In the genomic region with DNA sequence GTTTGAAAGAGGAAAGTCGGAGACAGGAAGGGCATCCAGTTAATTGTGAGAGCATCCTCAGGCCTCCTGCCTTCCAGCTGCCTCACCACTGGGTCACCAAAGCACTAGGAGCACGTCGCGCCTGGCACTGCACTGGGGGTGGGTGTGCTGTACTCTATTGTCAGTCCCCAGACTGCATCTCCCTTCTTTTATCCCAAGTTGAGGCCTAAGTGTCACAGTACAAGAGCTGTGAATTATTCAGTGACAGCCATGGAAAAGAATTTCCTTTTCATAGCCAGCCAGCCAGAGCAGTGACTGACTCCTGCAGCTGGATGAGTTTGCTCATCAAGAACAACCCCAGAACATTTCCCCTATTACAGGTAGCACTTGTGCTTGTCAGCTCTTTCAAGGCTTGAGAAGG, we compare ENCODE assay signal across 12 cellular contexts. TPM values are rescaled to one million over a fixed set of nuclear protein-coding genes. Genes with fewer than 3 reads are reported as not detected.
A peak's percentile ranks its signal among the peaks of the same experiment; 100 is the strongest.
DNase-seq lines count a peak whose midpoint lies in the region; ATAC-seq and TF ChIP-seq lines count a peak whose summit lies in the region.
"Had no signal": no experiment of that assay in that cellular context is flagged by ENCODE, and none has a peak within 500 bp of the region (broad histone marks: within the 10 kb centered on the region; RNA-seq: fewer than 3 reads in every experiment).

No MANE protein-coding gene starts in this region.

- ATAC-seq in stimulated activated naive CD8-positive, alpha-beta T cell treated with anti-CD3 and anti-CD28 coated beads, Interleukin-15, Interleukin-2, amounts not matched to agents 100 U/mL and 50 U/mL, for 24 hours: no peak
- no peak for ATAC-seq in mucosa of descending colon
- no peak for ATAC-seq in HG03565 (IDR thresholded peaks at IDR 0.05; ENCODE audit: unreplicated experiment)
- no peak for ATAC-seq in GM18868 (IDR thresholded peaks at IDR 0.05; ENCODE audit: unreplicated experiment)
- ATAC-seq: HCT116 had no signal

- DNase-seq in stimulated activated naive CD8-positive, alpha-beta T cell treated with anti-CD3 and anti-CD28 coated beads, Interleukin-15, Interleukin-2, amounts not matched to agents 100 U/mL and 50 U/mL, for 24 hours: no peak
- peak in 45 of 61 donors; percentile 11 to 68 (median 33) for DNase-seq in caudate nucleus (lab: John Stamatoyannopoulos, UW)
- DNase-seq in myocyte (ENCODE audit: low read depth): peak; percentile 67
- DNase-seq in progenitor cell of endocrine pancreas (ENCODE audit: low spot score, unreplicated experiment): no peak
- no peak for DNase-seq in mucosa of descending colon
- DNase-seq: Calu3; effector CD8-positive, alpha-beta T cell had no signal

- peaks cover 21% of the 10 kb centered on the region for H3K36me3 ChIP-seq in mucosa of descending colon (ENCODE audit: low read depth)

- peaks cover 41% of the 10 kb centered on the region for H3K4me1 Mint-ChIP-seq in stimulated activated naive CD8-positive, alpha-beta T cell treated with anti-CD3 and anti-CD28 coated beads, Interleukin-15, Interleukin-2, amounts not matched to agents 100 ng/mL and 50 ng/mL, for 24 hours (ENCODE audit: low read depth)
- H3K4me1 Mint-ChIP-seq in progenitor cell of endocrine pancreas (ENCODE audit: low read depth): peaks cover 6% of the 10 kb centered on the region

- no peak overlapping the region for H3K4me3 Mint-ChIP-seq in stimulated activated naive CD8-positive, alpha-beta T cell treated with anti-CD3 and anti-CD28 coated beads, Interleukin-15, Interleukin-2, amounts not matched to agents 100 ng/mL and 50 ng/mL, for 24 hours
- H3K4me3 Mint-ChIP-seq in progenitor cell of endocrine pancreas (ENCODE audit: low read depth): no peak overlapping the region

- no peaks in the 10 kb centered on the region for H3K27me3 Mint-ChIP-seq in stimulated activated naive CD8-positive, alpha-beta T cell treated with anti-CD3 and anti-CD28 coated beads, Interleukin-15, Interleukin-2, amounts not matched to agents 100 ng/mL and 50 ng/mL, for 24 hours
- H3K27me3 Mint-ChIP-seq in progenitor cell of endocrine pancreas: no peaks in the 10 kb centered on the region

- peak overlapping the region; percentile 87 for H3K27ac ChIP-seq in caudate nucleus (ENCODE audit: low read depth, low read length)

- no peaks in the 10 kb centered on the region for H3K9me3 ChIP-seq in mucosa of descending colon

- H3K9me3 Mint-ChIP-seq in stimulated activated naive CD8-positive, alpha-beta T cell treated with anti-CD3 and anti-CD28 coated beads, Interleukin-15, Interleukin-2, amounts not matched to agents 100 ng/mL and 50 ng/mL, for 24 hours: no peaks in the 10 kb centered on the region
- no peaks in the 10 kb centered on the region for H3K9me3 Mint-ChIP-seq in progenitor cell of endocrine pancreas (ENCODE audit: low read depth)

- H3K4me1 ChIP-seq in mucosa of descending colon (ENCODE audit: low read depth): no peaks in the 10 kb centered on the region

- no peak for TF ChIP-seq CTCF in progenitor cell of endocrine pancreas (IDR thresholded peaks at IDR 0.05; ENCODE audit: unreplicated experiment)
- TF ChIP-seq CTCF in mucosa of descending colon (IDR thresholded peaks at IDR 0.05): no peak

- H3K27ac Mint-ChIP-seq in stimulated activated naive CD8-positive, alpha-beta T cell treated with anti-CD3 and anti-CD28 coated beads, Interleukin-15, Interleukin-2, amounts not matched to agents 100 ng/mL and 50 ng/mL, for 24 hours: peak overlapping the region; percentile 73
- no peak overlapping the region for H3K27ac Mint-ChIP-seq in progenitor cell of endocrine pancreas

- H3K4me3 ChIP-seq in mucosa of descending colon: no peak overlapping the region

- peaks cover 95% of the 10 kb centered on the region for H3K36me3 Mint-ChIP-seq in stimulated activated naive CD8-positive, alpha-beta T cell treated with anti-CD3 and anti-CD28 coated beads, Interleukin-15, Interleukin-2, amounts not matched to agents 100 ng/mL and 50 ng/mL, for 24 hours (ENCODE audit: low read depth)
- peaks cover 34% of the 10 kb centered on the region for H3K36me3 Mint-ChIP-seq in progenitor cell of endocrine pancreas (ENCODE audit: insufficient read depth)

- intact Hi-C loops in mucosa of descending colon (cut with DNase I, micrococcal nuclease): no loop called here

RNA-seq across cellular contexts. Expression of a gene that starts 16.3 kb away (rescaled TPM):
- total RNA-seq in myocyte (186 and 193 TPM in 2 replicates), progenitor cell of endocrine pancreas (178 and 185 TPM in 2 replicates), mucosa of descending colon (100 to 1,000 TPM; 165 to 206 (median 174) TPM)
- 251 TPM for polyA plus RNA-seq in myocyte (2012)

RNA-seq across cellular contexts. Expression of a gene that starts 37.8 kb away (rescaled TPM):
- total RNA-seq in myocyte (0.26 and 1.2 TPM in 2 replicates), progenitor cell of endocrine pancreas (not detected in 2 replicates), mucosa of descending colon (under 1 TPM in 1 of 3 donors, not detected in 2; 0.25 TPM)
- 2.3 TPM for polyA plus RNA-seq in myocyte (2012)
- total RNA-seq: Calu3, liver had no signal
- polyA plus RNA-seq: liver had no signal

RNA-seq across cellular contexts. Expression of a gene that starts 51.2 kb away (rescaled TPM):
- 16.2 and 18.6 TPM in 2 replicates for total RNA-seq in myocyte
- 11.3 TPM for polyA plus RNA-seq in myocyte (2012)
- 9.9 and 12.3 TPM in 2 replicates for total RNA-seq in progenitor cell of endocrine pancreas
- 100 to 1,000 TPM in 1 of 3 donors, 10 to 100 TPM in 2; 56.6 to 107 (median 93.0) TPM for total RNA-seq in mucosa of descending colon

Comparison
In these comparisons a context has a peak if more than half of its experiments do, and no peak if none do; other contexts are left out.
1. DNase-seq: peak in caudate nucleus (45 of 61) and myocyte (single experiment); none in stimulated activated naive CD8-positive, alpha-beta T cell treated with anti-CD3 and anti-CD28 coated beads, Interleukin-15, Interleukin-2, amounts not matched to agents 100 U/mL and 50 U/mL, for 24 hours (single experiment), progenitor cell of endocrine pancreas (single experiment) and mucosa of descending colon (0 of 3).